ENCODE assay signal across 1 cellular context in the genomic region with DNA sequence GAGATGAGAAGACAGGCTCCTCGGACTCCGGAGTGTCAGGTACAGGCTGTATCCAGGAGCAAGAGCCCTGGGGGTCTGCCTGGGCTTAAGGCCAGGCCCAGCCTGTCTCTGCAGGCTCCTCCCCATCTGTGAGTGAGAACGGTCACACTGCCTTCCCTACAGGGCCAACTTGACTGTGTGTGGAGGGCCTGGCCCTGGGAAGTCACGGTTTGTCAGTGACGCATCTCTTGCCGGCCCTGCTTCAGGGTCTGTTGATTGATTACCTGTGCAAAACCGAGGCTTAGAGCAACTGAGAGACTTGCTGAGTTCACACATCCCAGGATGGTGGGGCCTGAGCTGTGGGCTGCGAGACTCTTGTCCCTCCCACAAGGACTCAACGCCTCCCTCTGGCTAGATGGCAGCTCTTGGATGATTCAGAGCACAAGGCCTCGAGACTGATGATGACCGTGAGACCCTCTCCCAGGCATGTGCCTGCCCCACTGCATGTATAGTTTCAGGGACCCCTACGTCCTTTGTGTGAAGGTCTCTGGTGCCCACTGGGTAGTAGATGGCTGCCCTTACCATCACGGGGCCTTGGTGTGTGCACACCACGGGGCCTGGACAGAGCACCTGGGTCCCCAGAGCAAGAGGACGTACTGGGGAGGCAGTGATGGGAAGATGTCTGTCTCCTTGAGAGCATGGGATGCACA.
TF ChIP-seq lines count a peak whose summit lies in the region.

No MANE protein-coding gene starts in this region.

TF ChIP-seq in GM12878, 131 proteins besides CTCF, POLR2A, EP300 and RAD21 (continued from another document):
- TF ChIP-seq PRDM15 (CRISPR knock-in tag; IDR thresholded peaks at IDR 0.05) (no peak), ZBTB33 (IDR thresholded peaks at IDR 0.05) (no peak), ZNF384 (IDR thresholded peaks at IDR 0.05; ENCODE audit: borderline replicate concordance, low read depth, low read length) (no peak), CUX1 (IDR thresholded peaks at IDR 0.05; ENCODE audit: insufficient replicate concordance, low read depth, low read length) (peak; percentile 23), NR2C1 (IDR thresholded peaks at IDR 0.05) (no peak), POU2F2 (IDR thresholded peaks at IDR 0.05; ENCODE audit: borderline replicate concordance, low read depth, low read length) (peak; percentile 16; the same call in 1 of the 3 replicates), PBX3 (IDR thresholded peaks at IDR 0.05; ENCODE audit: insufficient replicate concordance, low read depth, low read length) (peak; percentile 58), BACH1 (IDR thresholded peaks at IDR 0.05; ENCODE audit: borderline replicate concordance) (no peak), WRNIP1 (IDR thresholded peaks at IDR 0.05; ENCODE audit: borderline replicate concordance, low read depth, low read length) (no peak), PKNOX1 (IDR thresholded peaks at IDR 0.05) (peak; percentile 81), ZBED1 (IDR thresholded peaks at IDR 0.05; ENCODE audit: borderline replicate concordance) (no peak), PML (IDR thresholded peaks at IDR 0.05; ENCODE audit: low read length) (no peak)
- TF ChIP-seq, protein P1, sequence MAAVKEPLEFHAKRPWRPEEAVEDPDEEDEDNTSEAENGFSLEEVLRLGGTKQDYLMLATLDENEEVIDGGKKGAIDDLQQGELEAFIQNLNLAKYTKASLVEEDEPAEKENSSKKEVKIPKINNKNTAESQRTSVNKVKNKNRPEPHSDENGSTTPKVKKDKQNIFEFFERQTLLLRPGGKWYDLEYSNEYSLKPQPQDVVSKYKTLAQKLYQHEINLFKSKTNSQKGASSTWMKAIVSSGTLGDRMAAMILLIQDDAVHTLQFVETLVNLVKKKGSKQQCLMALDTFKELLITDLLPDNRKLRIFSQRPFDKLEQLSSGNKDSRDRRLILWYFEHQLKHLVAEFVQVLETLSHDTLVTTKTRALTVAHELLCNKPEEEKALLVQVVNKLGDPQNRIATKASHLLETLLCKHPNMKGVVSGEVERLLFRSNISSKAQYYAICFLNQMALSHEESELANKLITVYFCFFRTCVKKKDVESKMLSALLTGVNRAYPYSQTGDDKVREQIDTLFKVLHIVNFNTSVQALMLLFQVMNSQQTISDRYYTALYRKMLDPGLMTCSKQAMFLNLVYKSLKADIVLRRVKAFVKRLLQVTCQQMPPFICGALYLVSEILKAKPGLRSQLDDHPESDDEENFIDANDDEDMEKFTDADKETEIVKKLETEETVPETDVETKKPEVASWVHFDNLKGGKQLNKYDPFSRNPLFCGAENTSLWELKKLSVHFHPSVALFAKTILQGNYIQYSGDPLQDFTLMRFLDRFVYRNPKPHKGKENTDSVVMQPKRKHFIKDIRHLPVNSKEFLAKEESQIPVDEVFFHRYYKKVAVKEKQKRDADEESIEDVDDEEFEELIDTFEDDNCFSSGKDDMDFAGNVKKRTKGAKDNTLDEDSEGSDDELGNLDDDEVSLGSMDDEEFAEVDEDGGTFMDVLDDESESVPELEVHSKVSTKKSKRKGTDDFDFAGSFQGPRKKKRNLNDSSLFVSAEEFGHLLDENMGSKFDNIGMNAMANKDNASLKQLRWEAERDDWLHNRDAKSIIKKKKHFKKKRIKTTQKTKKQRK (IDR thresholded peaks at IDR 0.05; ENCODE audit: low read depth, low read length): no peak
